Comparison of ENCODE assay signal across 1 cellular context in genomic region chr1:52842643-52843310, GRCh38.
TF ChIP-seq lines count a peak whose summit lies in the region.

ZYG11A (plus strand) TSS chr1:52842760; CDS start chr1:52842884, 124 bp downstream.

TF ChIP-seq in HEK293, 187 proteins besides CTCF, POLR2A, EP300 and RAD21 (continued from another document and continues in another):
- TF ChIP-seq, protein P1, sequence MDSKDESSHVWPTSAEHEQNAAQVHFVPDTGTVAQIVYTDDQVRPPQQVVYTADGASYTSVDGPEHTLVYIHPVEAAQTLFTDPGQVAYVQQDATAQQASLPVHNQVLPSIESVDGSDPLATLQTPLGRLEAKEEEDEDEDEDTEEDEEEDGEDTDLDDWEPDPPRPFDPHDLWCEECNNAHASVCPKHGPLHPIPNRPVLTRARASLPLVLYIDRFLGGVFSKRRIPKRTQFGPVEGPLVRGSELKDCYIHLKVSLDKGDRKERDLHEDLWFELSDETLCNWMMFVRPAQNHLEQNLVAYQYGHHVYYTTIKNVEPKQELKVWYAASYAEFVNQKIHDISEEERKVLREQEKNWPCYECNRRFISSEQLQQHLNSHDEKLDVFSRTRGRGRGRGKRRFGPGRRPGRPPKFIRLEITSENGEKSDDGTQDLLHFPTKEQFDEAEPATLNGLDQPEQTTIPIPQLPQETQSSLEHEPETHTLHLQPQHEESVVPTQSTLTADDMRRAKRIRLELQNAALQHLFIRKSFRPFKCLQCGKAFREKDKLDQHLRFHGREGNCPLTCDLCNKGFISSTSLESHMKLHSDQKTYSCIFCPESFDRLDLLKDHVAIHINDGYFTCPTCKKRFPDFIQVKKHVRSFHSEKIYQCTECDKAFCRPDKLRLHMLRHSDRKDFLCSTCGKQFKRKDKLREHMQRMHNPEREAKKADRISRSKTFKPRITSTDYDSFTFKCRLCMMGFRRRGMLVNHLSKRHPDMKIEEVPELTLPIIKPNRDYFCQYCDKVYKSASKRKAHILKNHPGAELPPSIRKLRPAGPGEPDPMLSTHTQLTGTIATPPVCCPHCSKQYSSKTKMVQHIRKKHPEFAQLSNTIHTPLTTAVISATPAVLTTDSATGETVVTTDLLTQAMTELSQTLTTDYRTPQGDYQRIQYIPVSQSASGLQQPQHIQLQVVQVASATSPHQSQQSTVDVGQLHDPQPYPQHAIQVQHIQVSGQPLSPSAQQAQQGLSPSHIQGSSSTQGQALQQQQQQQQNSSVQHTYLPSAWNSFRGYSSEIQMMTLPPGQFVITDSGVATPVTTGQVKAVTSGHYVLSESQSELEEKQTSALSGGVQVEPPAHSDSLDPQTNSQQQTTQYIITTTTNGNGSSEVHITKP (tag by site-specific recombination; IDR thresholded peaks at IDR 0.05) = peak; percentile 65
- TF ChIP-seq MEIS1 (CRISPR knock-in tag; IDR thresholded peaks at IDR 0.05; ENCODE audit: borderline replicate concordance) (0 out of 2 replicates have a peak, but pooled peaks have one; percentile 4), SCRT2 (tag by site-specific recombination; IDR thresholded peaks at IDR 0.05) (peak; percentile 26; the same call in 1 of the 2 replicates), ZFP37 (tag by site-specific recombination; IDR thresholded peaks at IDR 0.05) (peak; percentile 40; the same call in 1 of the 2 replicates), ZNF416 (tag by site-specific recombination; IDR thresholded peaks at IDR 0.05) (no peak), ZNF404 (tag by site-specific recombination; IDR thresholded peaks at IDR 0.05) (no peak), ZNF792 (tag by site-specific recombination; IDR thresholded peaks at IDR 0.05) (no peak), SALL2 (tag by site-specific recombination; IDR thresholded peaks at IDR 0.05; ENCODE audit: borderline replicate concordance) (no peak), PRDM1 (tag by site-specific recombination; IDR thresholded peaks at IDR 0.05) (no peak), ZBTB7A (tag by site-specific recombination; IDR thresholded peaks at IDR 0.05; ENCODE audit: low read depth) (no peak), ZNF114 (tag by site-specific recombination; IDR thresholded peaks at IDR 0.05) (no peak), SP2 (tag by site-specific recombination; IDR thresholded peaks at IDR 0.05) (peak; percentile 60), ZNF76 (tag by site-specific recombination; IDR thresholded peaks at IDR 0.05; ENCODE audit: borderline replicate concordance, low read depth) (peak; percentile 12; the same call in 1 of the 2 replicates), ZNF146 (tag by site-specific recombination; IDR thresholded peaks at IDR 0.05) (no peak; the same call in 1 of the 2 replicates), ZNF24 (tag by site-specific recombination; IDR thresholded peaks at IDR 0.05) (peak; percentile 56; the same call in 1 of the 2 replicates), ZFP41 (tag by site-specific recombination; IDR thresholded peaks at IDR 0.05; ENCODE audit: borderline replicate concordance) (no peak), ZNF704 (tag by site-specific recombination; IDR thresholded peaks at IDR 0.05) (peak; percentile 71; the same call in 1 of the 2 replicates), ZNF521 (tag by site-specific recombination; IDR thresholded peaks at IDR 0.05) (no peak), ZNF174 (tag by site-specific recombination; IDR thresholded peaks at IDR 0.05) (no peak), ZNF623 (tag by site-specific recombination; IDR thresholded peaks at IDR 0.05) (no peak), ZNF544 (tag by site-specific recombination; IDR thresholded peaks at IDR 0.05) (no peak), PRDM2 (tag by site-specific recombination; IDR thresholded peaks at IDR 0.05; ENCODE audit: borderline replicate concordance) (no peak), HOXC10 (CRISPR knock-in tag; IDR thresholded peaks at IDR 0.05) (peak; percentile 81; the same call in 1 of the 2 replicates), ZNF2 (tag by site-specific recombination; IDR thresholded peaks at IDR 0.05) (no peak; the same call in none of the 2 replicates), ZNF664 (tag by site-specific recombination; IDR thresholded peaks at IDR 0.05) (no peak), ZNF555 (tag by site-specific recombination; conservative IDR thresholded peaks at IDR 0.05) (no peak), ZNF571 (tag by site-specific recombination; IDR thresholded peaks at IDR 0.05) (no peak), ZNF530 (tag by site-specific recombination; IDR thresholded peaks at IDR 0.05; ENCODE audit: low read depth) (no peak), ZBTB6 (tag by site-specific recombination; IDR thresholded peaks at IDR 0.05) (no peak), GLIS1 (tag by site-specific recombination; IDR thresholded peaks at IDR 0.05) (peak; percentile 40), ZNF433 (tag by site-specific recombination; IDR thresholded peaks at IDR 0.05; ENCODE audit: low read depth) (no peak), ZNF311 (tag by site-specific recombination; IDR thresholded peaks at IDR 0.05; ENCODE audit: borderline replicate concordance) (no peak), ZNF37A (tag by site-specific recombination; IDR thresholded peaks at IDR 0.05) (no peak), ZIC2 (tag by site-specific recombination; IDR thresholded peaks at IDR 0.05) (0 out of 2 replicates have a peak, but pooled peaks have one; percentile 20), ZNF169 (tag by site-specific recombination; IDR thresholded peaks at IDR 0.05) (no peak), ZNF776 (tag by site-specific recombination; IDR thresholded peaks at IDR 0.05; ENCODE audit: borderline replicate concordance) (no peak), ZBTB17 (tag by site-specific recombination; IDR thresholded peaks at IDR 0.05) (peak; percentile 85), ZNF16 (tag by site-specific recombination; IDR thresholded peaks at IDR 0.05; ENCODE audit: low read depth) (no peak), ZNF19 (tag by site-specific recombination; IDR thresholded peaks at IDR 0.05; ENCODE audit: low read depth) (no peak), ZNF670 (tag by site-specific recombination; IDR thresholded peaks at IDR 0.05; ENCODE audit: low read depth) (no peak), ZNF561 (tag by site-specific recombination; IDR thresholded peaks at IDR 0.05; ENCODE audit: borderline replicate concordance) (peak; percentile 43), ZNF658 (tag by site-specific recombination; IDR thresholded peaks at IDR 0.05) (no peak), SP3 (tag by site-specific recombination; IDR thresholded peaks at IDR 0.05) (peak; percentile 57)
- TF ChIP-seq, protein P2, sequence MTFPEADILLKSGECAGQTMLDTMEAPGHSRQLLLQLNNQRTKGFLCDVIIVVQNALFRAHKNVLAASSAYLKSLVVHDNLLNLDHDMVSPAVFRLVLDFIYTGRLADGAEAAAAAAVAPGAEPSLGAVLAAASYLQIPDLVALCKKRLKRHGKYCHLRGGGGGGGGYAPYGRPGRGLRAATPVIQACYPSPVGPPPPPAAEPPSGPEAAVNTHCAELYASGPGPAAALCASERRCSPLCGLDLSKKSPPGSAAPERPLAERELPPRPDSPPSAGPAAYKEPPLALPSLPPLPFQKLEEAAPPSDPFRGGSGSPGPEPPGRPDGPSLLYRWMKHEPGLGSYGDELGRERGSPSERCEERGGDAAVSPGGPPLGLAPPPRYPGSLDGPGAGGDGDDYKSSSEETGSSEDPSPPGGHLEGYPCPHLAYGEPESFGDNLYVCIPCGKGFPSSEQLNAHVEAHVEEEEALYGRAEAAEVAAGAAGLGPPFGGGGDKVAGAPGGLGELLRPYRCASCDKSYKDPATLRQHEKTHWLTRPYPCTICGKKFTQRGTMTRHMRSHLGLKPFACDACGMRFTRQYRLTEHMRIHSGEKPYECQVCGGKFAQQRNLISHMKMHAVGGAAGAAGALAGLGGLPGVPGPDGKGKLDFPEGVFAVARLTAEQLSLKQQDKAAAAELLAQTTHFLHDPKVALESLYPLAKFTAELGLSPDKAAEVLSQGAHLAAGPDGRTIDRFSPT (tag by site-specific recombination; IDR thresholded peaks at IDR 0.05) = peak; percentile 72; the same call in 1 of the 2 replicates
- TF ChIP-seq, protein P3, sequence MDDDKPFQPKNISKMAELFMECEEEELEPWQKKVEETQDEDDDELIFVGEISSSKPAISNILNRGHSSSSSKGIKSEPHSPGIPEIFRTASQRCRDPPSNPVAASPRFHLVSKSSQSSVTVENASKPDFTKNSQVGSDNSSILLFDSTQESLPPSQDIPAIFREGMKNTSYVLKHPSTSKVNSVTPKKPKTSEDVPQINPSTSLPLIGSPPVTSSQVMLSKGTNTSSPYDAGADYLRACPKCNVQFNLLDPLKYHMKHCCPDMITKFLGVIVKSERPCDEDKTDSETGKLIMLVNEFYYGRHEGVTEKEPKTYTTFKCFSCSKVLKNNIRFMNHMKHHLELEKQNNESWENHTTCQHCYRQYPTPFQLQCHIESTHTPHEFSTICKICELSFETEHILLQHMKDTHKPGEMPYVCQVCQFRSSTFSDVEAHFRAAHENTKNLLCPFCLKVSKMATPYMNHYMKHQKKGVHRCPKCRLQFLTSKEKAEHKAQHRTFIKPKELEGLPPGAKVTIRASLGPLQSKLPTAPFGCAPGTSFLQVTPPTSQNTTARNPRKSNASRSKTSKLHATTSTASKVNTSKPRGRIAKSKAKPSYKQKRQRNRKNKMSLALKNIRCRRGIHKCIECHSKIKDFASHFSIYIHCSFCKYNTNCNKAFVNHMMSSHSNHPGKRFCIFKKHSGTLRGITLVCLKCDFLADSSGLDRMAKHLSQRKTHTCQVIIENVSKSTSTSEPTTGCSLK (tag by site-specific recombination; IDR thresholded peaks at IDR 0.05) = no peak
- TF ChIP-seq, protein P4, sequence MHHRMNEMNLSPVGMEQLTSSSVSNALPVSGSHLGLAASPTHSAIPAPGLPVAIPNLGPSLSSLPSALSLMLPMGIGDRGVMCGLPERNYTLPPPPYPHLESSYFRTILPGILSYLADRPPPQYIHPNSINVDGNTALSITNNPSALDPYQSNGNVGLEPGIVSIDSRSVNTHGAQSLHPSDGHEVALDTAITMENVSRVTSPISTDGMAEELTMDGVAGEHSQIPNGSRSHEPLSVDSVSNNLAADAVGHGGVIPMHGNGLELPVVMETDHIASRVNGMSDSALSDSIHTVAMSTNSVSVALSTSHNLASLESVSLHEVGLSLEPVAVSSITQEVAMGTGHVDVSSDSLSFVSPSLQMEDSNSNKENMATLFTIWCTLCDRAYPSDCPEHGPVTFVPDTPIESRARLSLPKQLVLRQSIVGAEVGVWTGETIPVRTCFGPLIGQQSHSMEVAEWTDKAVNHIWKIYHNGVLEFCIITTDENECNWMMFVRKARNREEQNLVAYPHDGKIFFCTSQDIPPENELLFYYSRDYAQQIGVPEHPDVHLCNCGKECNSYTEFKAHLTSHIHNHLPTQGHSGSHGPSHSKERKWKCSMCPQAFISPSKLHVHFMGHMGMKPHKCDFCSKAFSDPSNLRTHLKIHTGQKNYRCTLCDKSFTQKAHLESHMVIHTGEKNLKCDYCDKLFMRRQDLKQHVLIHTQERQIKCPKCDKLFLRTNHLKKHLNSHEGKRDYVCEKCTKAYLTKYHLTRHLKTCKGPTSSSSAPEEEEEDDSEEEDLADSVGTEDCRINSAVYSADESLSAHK (tag by site-specific recombination; IDR thresholded peaks at IDR 0.05) = no peak
